26 cellular contexts compared by ENCODE assay signal in genomic region chr14:47246367-47246766, GRCh38.
"Had no signal": no experiment of that assay in that cellular context is flagged by ENCODE, and none has a peak within 500 bp of the region (broad histone marks: within the 10 kb centered on the region; RNA-seq: fewer than 3 reads in every experiment).

No MANE protein-coding gene starts in this region.

- DNase-seq: stimulated activated CD4-positive, alpha-beta T cell treated with anti-CD3 and anti-CD28 coated beads, Interleukin-2, amount 100 ng/mL, for 48 hours; stimulated activated CD4-positive, alpha-beta T cell treated with anti-CD3 and anti-CD28 coated beads, Interleukin-4, amount 100 ng/mL, for 1 hour; stimulated activated CD4-positive, alpha-beta T cell treated with anti-CD3 and anti-CD28 coated beads, Interleukin-4, amount 100 ng/mL, for 24 hours; stimulated activated CD4-positive, alpha-beta T cell treated with anti-CD3 and anti-CD28 coated beads, Interleukin-4, amount 100 ng/mL, for 4 hours; stimulated activated CD8-positive, alpha-beta memory T cell treated with anti-CD3 and anti-CD28 coated beads, Interleukin-4, amount 100 ng/mL, for 48 hours; stimulated activated naive B cell treated with anti-CD40 and anti-IgM and Interleukin-4, amounts not matched to agents 10 μg/mL and 1 μg/mL and 100 μg/mL, for 72 hours; stimulated activated naive CD4-positive, alpha-beta T cell; stimulated activated naive CD4-positive, alpha-beta T cell treated with Interleukin-2 at 50 U/mL for 16 hours; stimulated activated naive CD8-positive, alpha-beta T cell treated with anti-CD3 and anti-CD28 coated beads, Interleukin-15, amount 100 ng/mL, for 72 hours; stimulated activated naive CD8-positive, alpha-beta T cell treated with anti-CD3 and anti-CD28 coated beads, Interleukin-15, Interleukin-2, amounts not matched to agents 100 U/mL and 50 U/mL, for 24 hours; stomach; substantia nigra; testis; thyroid gland; tibial artery; transverse colon; trophoblast cell; upper lobe of left lung; upper lobe of right lung; uterus had no signal

- ATAC-seq: stimulated activated effector memory CD8-positive, alpha-beta T cell treated with anti-CD3 and anti-CD28 coated beads, Interleukin-12 subunit alpha, Interleukin-12 subunit beta, amount 100 ng/mL, for 72 hours; stimulated activated memory B cell treated with anti-CD40 and anti-IgM and Interleukin-4, amounts not matched to agents 10 μg/mL and 1 μg/mL and 100 μg/mL, for 72 hours; stimulated activated naive B cell treated with anti-CD40 and anti-IgM and Interleukin-4, amounts not matched to agents 10 μg/mL and 1 μg/mL and 100 μg/mL, for 72 hours; stimulated activated naive CD8-positive, alpha-beta T cell treated with anti-CD3 and anti-CD28 coated beads, Interleukin-15, amount 100 ng/mL, for 72 hours; stimulated activated naive CD8-positive, alpha-beta T cell treated with anti-CD3 and anti-CD28 coated beads, Interleukin-15, Interleukin-2, amounts not matched to agents 100 U/mL and 50 U/mL, for 24 hours; upper lobe of right lung had no signal

- H3K4me1 ChIP-seq: stomach, suprapubic skin, testis, thyroid gland, tibial artery, tibial nerve, transverse colon, upper lobe of left lung, upper lobe of right lung, uterus, vagina had no signal

- H3K4me3 ChIP-seq: stomach, suprapubic skin, testis, thoracic aorta, thyroid gland, tibial artery, tibial nerve, transverse colon, upper lobe of left lung, upper lobe of right lung, uterus, vagina had no signal

- H3K36me3 ChIP-seq: stomach, suprapubic skin, thoracic aorta, thyroid gland, tibial artery, tibial nerve, transverse colon, upper lobe of left lung, upper lobe of right lung, uterus, vagina had no signal

- H3K9me3 ChIP-seq: stomach, suprapubic skin, testis, thoracic aorta, thyroid gland, tibial artery, tibial nerve, transverse colon, upper lobe of left lung, upper lobe of right lung, uterus, vagina had no signal

- H3K27ac ChIP-seq: stomach, suprapubic skin, testis, thoracic aorta, thyroid gland, tibial artery, tibial nerve, transverse colon, upper lobe of left lung, upper lobe of right lung, uterus, vagina had no signal

- H3K27me3 ChIP-seq: stomach, suprapubic skin, testis, thyroid gland, tibial artery, tibial nerve, transverse colon, upper lobe of left lung, upper lobe of right lung, uterus, vagina had no signal
